ENCODE assay signal across 15 cellular contexts in the genomic region with DNA sequence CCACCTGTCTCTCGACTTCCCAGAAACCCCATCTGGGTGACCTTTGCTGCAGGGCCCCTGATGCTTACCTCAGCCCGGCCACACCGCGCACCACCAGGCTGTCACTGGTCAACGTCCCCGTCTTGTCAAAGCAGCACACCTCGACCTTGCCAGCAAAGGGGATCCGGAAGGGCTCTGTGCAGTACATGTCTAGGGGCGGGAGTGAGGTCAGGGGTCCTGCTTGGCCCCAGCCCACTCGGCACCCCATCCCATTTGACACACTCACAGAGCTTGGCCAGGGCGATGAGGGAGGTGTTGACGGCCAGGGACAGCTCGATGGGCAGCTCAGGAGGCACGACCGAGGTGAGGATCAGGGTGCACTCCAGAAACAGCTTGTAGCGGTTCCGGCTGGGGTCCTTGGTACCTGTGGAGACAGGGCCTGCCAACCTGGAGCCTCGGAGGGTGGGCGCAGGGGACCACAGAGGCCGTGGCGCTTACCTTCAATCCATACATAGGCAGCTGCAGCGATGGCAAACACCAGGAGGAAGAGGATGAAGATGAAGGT. TPM values are rescaled to one million over a fixed set of nuclear protein-coding genes. Genes with fewer than 3 reads are reported as not detected.
"Had no signal": no experiment of that assay in that cellular context is flagged by ENCODE, and none has a peak within 500 bp of the region (broad histone marks: within the 10 kb centered on the region; RNA-seq: fewer than 3 reads in every experiment).

No MANE protein-coding gene starts in this region.

- H3K4me1 ChIP-seq: foreskin keratinocyte, thyroid gland had no signal

- H3K9me3 ChIP-seq: thyroid gland had no signal

- H3K4me1 Mint-ChIP-seq: activated naive CD8-positive, alpha-beta T cell treated with anti-CD3 and anti-CD28 coated beads, Interleukin-2, amount 10 ng/mL, durations not matched to agents 7 days and 5 days had no signal

- H3K4me3 ChIP-seq: thyroid gland had no signal

- H3K27ac Mint-ChIP-seq: activated CD4-positive, alpha-beta T cell treated with anti-CD3 and anti-CD28 coated beads, Interleukin-2, amount 10 ng/mL, durations not matched to agents 24 days and 14 days; activated naive CD8-positive, alpha-beta T cell treated with anti-CD3 and anti-CD28 coated beads, Interleukin-2, amount 10 ng/mL, durations not matched to agents 7 days and 5 days; memory B cell had no signal

- ATAC-seq: effector memory CD8-positive, alpha-beta T cell; foreskin keratinocyte; left ventricle myocardium superior; naive thymus-derived CD4-positive, alpha-beta T cell had no signal

- H3K4me3 Mint-ChIP-seq: activated CD4-positive, alpha-beta T cell treated with anti-CD3 and anti-CD28 coated beads, Interleukin-2, amount 10 ng/mL, durations not matched to agents 24 days and 14 days; activated naive CD8-positive, alpha-beta T cell treated with anti-CD3 and anti-CD28 coated beads, Interleukin-2, amount 10 ng/mL, durations not matched to agents 7 days and 5 days; effector memory CD8-positive, alpha-beta T cell; memory B cell; naive thymus-derived CD4-positive, alpha-beta T cell had no signal

- H3K27me3 ChIP-seq: foreskin keratinocyte, thyroid gland had no signal

- H3K9me3 Mint-ChIP-seq: activated CD4-positive, alpha-beta T cell treated with anti-CD3 and anti-CD28 coated beads, Interleukin-2, amount 10 ng/mL, durations not matched to agents 24 days and 14 days; activated naive CD8-positive, alpha-beta T cell treated with anti-CD3 and anti-CD28 coated beads, Interleukin-2, amount 10 ng/mL, durations not matched to agents 7 days and 5 days; effector memory CD8-positive, alpha-beta T cell; memory B cell; naive thymus-derived CD4-positive, alpha-beta T cell had no signal

- H3K27me3 Mint-ChIP-seq: activated CD4-positive, alpha-beta T cell treated with anti-CD3 and anti-CD28 coated beads, Interleukin-2, amount 10 ng/mL, durations not matched to agents 24 days and 14 days; activated naive CD8-positive, alpha-beta T cell treated with anti-CD3 and anti-CD28 coated beads, Interleukin-2, amount 10 ng/mL, durations not matched to agents 7 days and 5 days; effector memory CD8-positive, alpha-beta T cell; memory B cell; naive thymus-derived CD4-positive, alpha-beta T cell had no signal

- DNase-seq: activated CD4-positive, alpha-beta T cell treated with anti-CD3 and anti-CD28 coated beads, Interleukin-2, amount 10 ng/mL, durations not matched to agents 24 days and 14 days; activated naive CD8-positive, alpha-beta T cell treated with anti-CD3 and anti-CD28 coated beads, Interleukin-2, amount 10 ng/mL, durations not matched to agents 7 days and 5 days; amygdala; caudate nucleus; effector memory CD8-positive, alpha-beta T cell; foreskin keratinocyte; glutamatergic neuron; left ventricle myocardium superior; naive thymus-derived CD4-positive, alpha-beta T cell; stimulated activated CD8-positive, alpha-beta memory T cell treated with anti-CD3 and anti-CD28 coated beads, Interleukin-4, amount 100 ng/mL, for 48 hours; stimulated activated naive CD4-positive, alpha-beta T cell treated with Interleukin-2 at 50 U/mL for 16 hours; thyroid gland had no signal

- H3K27ac ChIP-seq: epithelial cell of prostate, foreskin keratinocyte, thyroid gland had no signal

RNA-seq across cellular contexts. Expression of gene PBX4, which starts 36.6 kb away (rescaled TPM):
- total RNA-seq: dermis microvascular lymphatic vessel endothelial cell had no signal
